9 cellular contexts compared by ENCODE assay signal in the genomic region with DNA sequence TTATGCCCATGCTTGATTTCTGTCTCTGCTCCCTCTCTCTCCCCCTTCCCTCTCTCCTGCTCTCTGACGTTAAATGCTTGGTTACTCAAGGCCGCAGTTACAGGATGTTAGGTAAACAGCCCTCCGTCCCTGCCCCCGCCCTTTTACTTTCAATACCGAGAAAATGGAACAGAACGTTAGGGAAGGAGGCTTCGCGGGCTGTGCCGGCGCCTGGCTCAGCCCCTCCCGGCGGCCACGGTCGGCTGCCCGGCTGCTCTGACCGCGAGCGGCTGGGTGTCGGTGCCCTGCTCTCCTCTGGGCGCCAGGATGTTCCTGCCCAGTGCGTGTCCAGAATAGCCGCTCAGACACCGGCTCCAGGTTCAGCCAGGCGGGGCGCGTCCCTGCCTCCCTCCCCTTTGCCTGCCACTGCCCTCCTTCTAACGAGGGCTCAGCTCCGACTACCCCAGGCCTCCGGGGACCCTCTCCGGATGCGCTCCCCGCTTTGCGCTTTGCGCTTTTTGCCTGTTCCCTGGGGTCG.
DNase-seq lines count a peak whose midpoint lies in the region; ATAC-seq and TF ChIP-seq lines count a peak whose summit lies in the region.
"Had no signal": no experiment of that assay in that cellular context is flagged by ENCODE, and none has a peak within 500 bp of the region (broad histone marks: within the 10 kb centered on the region; RNA-seq: fewer than 3 reads in every experiment).

No MANE protein-coding gene starts in this region.

- H3K27me3 ChIP-seq in RWPE2 (ENCODE audit: insufficient read depth, poor library complexity, severe bottlenecking): peaks cover 5% of the 10 kb centered on the region

- no peak for TF ChIP-seq CTCF in RWPE2 (IDR thresholded peaks at IDR 0.05; ENCODE audit: poor library complexity, severe bottlenecking)
- TF ChIP-seq CTCF in fibroblast of pulmonary artery (IDR thresholded peaks at IDR 0.05; ENCODE audit: low read length, missing control alignments): no peak
- TF ChIP-seq CTCF in omental fat pad (IDR thresholded peaks at IDR 0.05): no peak

- no peaks in the 10 kb centered on the region for H3K9me3 ChIP-seq in RWPE2 (ENCODE audit: severe bottlenecking)

- H3K27ac ChIP-seq in RWPE2 (ENCODE audit: poor library complexity, severe bottlenecking): no peak overlapping the region

- peaks cover 3% of the 10 kb centered on the region for H3K4me1 ChIP-seq in RWPE2 (ENCODE audit: insufficient read depth, poor library complexity, severe bottlenecking)

- DNase-seq in DMS153 (lab: John Stamatoyannopoulos, UW): peak; percentile 39
- no peak for DNase-seq in RWPE2 (ENCODE audit: low spot score)
- DNase-seq in fibroblast of pulmonary artery (ENCODE audit: low read depth): peak; percentile 43
- DNase-seq in omental fat pad (ENCODE audit: low spot score): no peak
- DNase-seq in NCI-H446 (lab: John Stamatoyannopoulos, UW): no peak
- no peak for DNase-seq in NCI-H1105 (lab: John Stamatoyannopoulos, UW)

- peak overlapping the region; percentile 20 for H3K4me3 ChIP-seq in RWPE2 (ENCODE audit: severe bottlenecking)
- peak overlapping the region; percentile 38 for H3K4me3 ChIP-seq in fibroblast of pulmonary artery (replicated peaks; ENCODE audit: low read depth, low read length)
- H3K4me3 ChIP-seq: lung had no signal

- peak; percentile 74 for ATAC-seq in GM19351 (IDR thresholded peaks at IDR 0.05; ENCODE audit: unreplicated experiment)
- ATAC-seq in HG03460 (IDR thresholded peaks at IDR 0.05; ENCODE audit: unreplicated experiment): peak; percentile 84
- peak; percentile 83 for ATAC-seq in RWPE2 (ENCODE audit: low read depth)
- peak; percentile 70 for ATAC-seq in omental fat pad (ENCODE audit: low FRiP score)

- H3K36me3 ChIP-seq in RWPE2 (ENCODE audit: low read depth): no peaks in the 10 kb centered on the region

Comparison
In these comparisons a context has a peak if more than half of its experiments do, and no peak if none do; other contexts are left out.
1. DNase-seq: peak in DMS153 (single experiment) and fibroblast of pulmonary artery (single experiment); none in RWPE2 (single experiment), omental fat pad (single experiment), NCI-H446 (0 of 2) and NCI-H1105 (single experiment).
2. Peak in every context shown above with its lines, with median percentiles within 50 percentile points of each other: ATAC-seq.